ENCODE assay signal across 8 cellular contexts in genomic region chr17:45201880-45202279, GRCh38. TPM values are rescaled to one million over a fixed set of nuclear protein-coding genes. Genes with fewer than 3 reads are reported as not detected.
DNase-seq lines count a peak whose midpoint lies in the region; ATAC-seq and TF ChIP-seq lines count a peak whose summit lies in the region.
"Not testable (repeated sequence)": the region's sequence is repeated elsewhere in the genome, so short reads cannot be mapped to it uniquely, and the experiment has no call there.

No MANE protein-coding gene starts in this region.

- 61 to 73% (median 62%) methylated on average over 5 to 6 of the region's 6 CpGs for WGBS in adrenal gland, 4 donors
- WGBS in esophagus muscularis mucosa = 77% methylated on average over 6 of the region's 6 CpGs
- WGBS in tibial nerve, 2 donors = 54 to 69% methylated on average over 5 to 6 of the region's 6 CpGs

- TF ChIP-seq POLR2A in adrenal gland (IDR thresholded peaks at IDR 0.05) = peak in 1 of 2 donors; percentile 11
- not testable (repeated sequence) for TF ChIP-seq POLR2A in esophagus muscularis mucosa (IDR thresholded peaks at IDR 0.05; ENCODE audit: low read depth); tibial nerve (IDR thresholded peaks at IDR 0.05)

- H3K36me3 ChIP-seq in adrenal gland (replicated peaks in 1 of 2); esophagus muscularis mucosa; lower lobe of right lung; tibial nerve: not testable (repeated sequence)

- not testable (repeated sequence) for H3K9me3 ChIP-seq in adrenal gland (replicated peaks in 1 of 3); esophagus muscularis mucosa; lower lobe of right lung; tibial nerve

- TF ChIP-seq EP300 in esophagus muscularis mucosa (IDR thresholded peaks at IDR 0.05) = not testable (repeated sequence)
- TF ChIP-seq EP300 in tibial nerve (IDR thresholded peaks at IDR 0.05) = peak; percentile 47 to 83

- H3K27ac ChIP-seq in adrenal gland (peak overlapping the region in 3 of 5 donors; percentile 17 to 37 (median 26)), esophagus muscularis mucosa (replicated peaks in 1 of 4) (peak overlapping the region; percentile 22 to 72 (median 31)), tibial nerve (peak overlapping the region; percentile 2 to 82 (median 66))
- H3K27ac ChIP-seq in lower lobe of right lung = not testable (repeated sequence)

- not testable (repeated sequence) for H3K27me3 ChIP-seq in adrenal gland; esophagus muscularis mucosa; lower lobe of right lung (ENCODE audit: low read depth); tibial nerve

- peak; percentile 16 for DNase-seq in AG09319 (ENCODE audit: extremely low read depth, low read depth)
- peak; percentile 29 for DNase-seq in GM04504 (ENCODE audit: low read depth)
- DNase-seq in NOMO-1 treated with DMSO at 0.1 percent for 48 hours (lab: John Stamatoyannopoulos, UW; ENCODE audit: unreplicated experiment) = peak; percentile 87
- peak in 6 of 7 donors; percentile 67 to 87 (median 78) for DNase-seq in adrenal gland
- DNase-seq in esophagus muscularis mucosa (ENCODE audit: extremely low spot score) = not testable (repeated sequence)
- peak; percentile 49 for DNase-seq in left cardiac atrium
- peak; percentile 57 for DNase-seq in lower lobe of right lung
- DNase-seq in tibial nerve (ENCODE audit: low spot score in 2 of 2) = peak; percentile 24 to 51

- H3K4me1 ChIP-seq in adrenal gland (replicated peaks in 1 of 2) = not testable (repeated sequence)
- H3K4me1 ChIP-seq in esophagus muscularis mucosa = peaks cover 8 to 20% (median 16%) of the 10 kb centered on the region in 4 donors
- peaks cover 16% of the 10 kb centered on the region for H3K4me1 ChIP-seq in lower lobe of right lung
- peaks cover 0 to 43% (median 20%) of the 10 kb centered on the region in 4 donors for H3K4me1 ChIP-seq in tibial nerve

- H3K4me3 ChIP-seq in adrenal gland, esophagus muscularis mucosa, lower lobe of right lung, tibial nerve: not testable (repeated sequence)

- intact Hi-C loops in adrenal gland (cut with DNase I); esophagus muscularis mucosa (cut with DNase I); lower lobe of right lung (cut with DNase I): not testable (repeated sequence)
- intact Hi-C loops in left cardiac atrium (cut with DNase I) = loop anchor here in 1 of 2 donors (2.0 kb wide), 1 partner anchor 63 kb away; no protein-coding TSS in a partner anchor

- TF ChIP-seq CTCF in AG09319 (IDR thresholded peaks at IDR 0.05; ENCODE audit: low read depth, low read length); adrenal gland (IDR thresholded peaks at IDR 0.05); esophagus muscularis mucosa (IDR thresholded peaks at IDR 0.05); lower lobe of right lung (IDR thresholded peaks at IDR 0.05); tibial nerve (IDR thresholded peaks at IDR 0.05): not testable (repeated sequence)

- peak in 1 of 2 donors; percentile 42 for ATAC-seq in left cardiac atrium
- peak; percentile 49 to 63 for ATAC-seq in lower lobe of right lung

RNA-seq across cellular contexts. Expression of gene FMNL1, which starts 19.8 kb away (rescaled TPM):
- total RNA-seq in adrenal gland (10 to 100 TPM in 6 of 8 donors, 1 to 10 TPM in 2; 6.7 to 20.3 (median 15.3) TPM), esophagus muscularis mucosa (10 to 100 TPM; 11.0 to 26.7 (median 19.6) TPM), left cardiac atrium (10 to 100 TPM; 16.6 to 18.6 TPM), lower lobe of right lung (87.0 TPM), tibial nerve (10 to 100 TPM; 19.2 to 42.9 (median 24.6) TPM)
- 10 to 100 TPM in 2 of 3 donors, 1 to 10 TPM in 1; 3.6 to 31.9 (median 13.7) TPM for polyA plus RNA-seq in adrenal gland

RNA-seq across cellular contexts. Expression of gene HEXIM2, which starts 40.2 kb away (rescaled TPM):
- 10 to 100 TPM in 7 of 8 donors, 1 to 10 TPM in 1; 8.5 to 28.1 (median 17.6) TPM for total RNA-seq in adrenal gland
- 10 to 100 TPM in 2 of 3 donors, 1 to 10 TPM in 1; 4.5 to 18.0 (median 14.7) TPM for polyA plus RNA-seq in adrenal gland
- 1 to 10 TPM; 4.0 to 8.4 (median 7.0) TPM for total RNA-seq in esophagus muscularis mucosa
- 1 to 10 TPM; 4.2 to 4.4 TPM for total RNA-seq in left cardiac atrium
- total RNA-seq in lower lobe of right lung = 6.4 TPM
- total RNA-seq in tibial nerve = 10 to 100 TPM in 2 of 4 donors, 1 to 10 TPM in 2; 6.6 to 17.5 (median 11.7) TPM

RNA-seq across cellular contexts. Expression of gene HEXIM1, which starts 53.6 kb away (rescaled TPM):
- 100 to 1,000 TPM in 1 of 8 donors, 10 to 100 TPM in 7; 25.1 to 159 (median 46.8) TPM for total RNA-seq in adrenal gland
- polyA plus RNA-seq in adrenal gland = 10 to 100 TPM; 23.3 to 26.0 (median 24.4) TPM
- total RNA-seq in esophagus muscularis mucosa = 10 to 100 TPM; 32.1 to 58.2 (median 45.3) TPM
- 10 to 100 TPM; 27.8 to 31.7 TPM for total RNA-seq in left cardiac atrium
- total RNA-seq in lower lobe of right lung = 33.9 TPM
- 10 to 100 TPM; 22.2 to 35.2 (median 29.7) TPM for total RNA-seq in tibial nerve
